In the genomic region with DNA sequence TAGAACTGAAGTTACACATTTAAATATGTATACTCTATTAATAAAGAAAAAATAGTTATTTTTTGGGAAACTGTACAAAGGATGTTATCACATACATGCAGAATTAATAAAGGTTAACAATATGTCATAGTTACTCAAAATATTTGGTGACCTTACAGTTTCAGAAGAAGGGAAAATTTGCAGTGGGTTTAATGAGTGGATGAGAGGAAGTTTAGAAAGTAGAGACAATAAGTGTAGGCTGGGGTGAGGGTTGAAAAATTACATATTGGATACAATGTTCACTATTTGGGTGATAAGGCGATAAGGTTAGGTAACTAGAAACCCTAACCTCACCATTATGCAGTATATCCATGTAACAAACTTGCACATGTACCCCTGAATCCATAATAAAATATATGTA, we compare ENCODE assay signal across 22 cellular contexts. TPM values are rescaled to one million over a fixed set of nuclear protein-coding genes. Genes with fewer than 3 reads are reported as not detected.
A peak's percentile ranks its signal among the peaks of the same experiment; 100 is the strongest.
DNase-seq lines count a peak whose midpoint lies in the region; ATAC-seq and TF ChIP-seq lines count a peak whose summit lies in the region.
"Had no signal": no experiment of that assay in that cellular context is flagged by ENCODE, and none has a peak within 500 bp of the region (broad histone marks: within the 10 kb centered on the region; RNA-seq: fewer than 3 reads in every experiment).

No MANE protein-coding gene starts in this region.

- CTCF ChIA-PET in Caco-2 (lab: Charles Lee): no interaction called here

- BruUV-seq in Caco-2 (replicated peaks; lab: Mats Ljungman, UMichigan): TSS peak; percentile 1

- no peaks in the 10 kb centered on the region for H3K36me3 ChIP-seq in Caco-2 (ENCODE audit: control insufficient read depth, insufficient read depth, low read length)

- no peak for TF ChIP-seq CTCF in Caco-2 (IDR thresholded peaks at IDR 0.05; ENCODE audit: insufficient read depth in 1 of 2, low read depth in 1 of 2, low read length in 1 of 2, severe bottlenecking in 1 of 2, unreplicated experiment in 1 of 2)

- no peaks in the 10 kb centered on the region for H3K9me3 Mint-ChIP-seq in activated T-cell treated with anti-CD3 and anti-CD28 coated beads, Interleukin-2, amount 50 U/mL, for 24 hours
- H3K9me3 Mint-ChIP-seq in Caco-2 (ENCODE audit: unreplicated experiment): peaks cover 10% of the 10 kb centered on the region
- H3K9me3 Mint-ChIP-seq in activated T-helper 1 cell treated with anti-CD3 and anti-CD28 coated beads, Interleukin-12 subunit alpha, Interleukin-12 subunit beta, Interleukin-2, Interleukin-4 antibody, amounts not matched to agents 30 ng/mL and 10 ng/mL and 1 ng/mL, durations not matched to agents 14 hours and 24 hours and 36 hours: no peaks in the 10 kb centered on the region
- H3K9me3 Mint-ChIP-seq in central memory CD8-positive, alpha-beta T cell: no peaks in the 10 kb centered on the region
- H3K9me3 Mint-ChIP-seq: H9, HFFc6, IgD-negative memory B cell had no signal

- intact Hi-C loops in Caco-2 (cut with micrococcal nuclease; ENCODE audit: unreplicated experiment): loop anchor here (1.0 kb wide), 1 partner anchor 9 kb away; no protein-coding TSS in a partner anchor
- intact Hi-C loops in activated T-helper 1 cell treated with anti-CD3 and anti-CD28 coated beads, Interleukin-12 subunit alpha, Interleukin-12 subunit beta, Interleukin-2, Interleukin-4 antibody, amounts not matched to agents 30 ng/mL and 10 ng/mL and 1 ng/mL, durations not matched to agents 14 hours and 24 hours and 36 hours (cut with micrococcal nuclease): loop anchor here (1.0 kb wide), 1 partner anchor 10 kb away; no protein-coding TSS in a partner anchor

- peaks cover 69% of the 10 kb centered on the region for H3K4me1 Mint-ChIP-seq in activated T-cell treated with anti-CD3 and anti-CD28 coated beads, Interleukin-2, amount 50 U/mL, for 24 hours (ENCODE audit: low read depth)
- peaks cover 11% of the 10 kb centered on the region for H3K4me1 Mint-ChIP-seq in Caco-2 (ENCODE audit: low read depth, unreplicated experiment)
- H3K4me1 Mint-ChIP-seq in activated T-helper 1 cell treated with anti-CD3 and anti-CD28 coated beads, Interleukin-12 subunit alpha, Interleukin-12 subunit beta, Interleukin-2, Interleukin-4 antibody, amounts not matched to agents 30 ng/mL and 10 ng/mL and 1 ng/mL, durations not matched to agents 14 hours and 24 hours and 36 hours (ENCODE audit: low read depth): peaks cover 31% of the 10 kb centered on the region
- peaks cover 46% of the 10 kb centered on the region for H3K4me1 Mint-ChIP-seq in central memory CD8-positive, alpha-beta T cell

- peaks cover 40% of the 10 kb centered on the region for H3K36me3 Mint-ChIP-seq in activated T-cell treated with anti-CD3 and anti-CD28 coated beads, Interleukin-2, amount 50 U/mL, for 24 hours (ENCODE audit: low read depth)
- H3K36me3 Mint-ChIP-seq in Caco-2 (ENCODE audit: insufficient read depth, unreplicated experiment): peaks cover 30% of the 10 kb centered on the region
- peaks cover 17% of the 10 kb centered on the region for H3K36me3 Mint-ChIP-seq in activated T-helper 1 cell treated with anti-CD3 and anti-CD28 coated beads, Interleukin-12 subunit alpha, Interleukin-12 subunit beta, Interleukin-2, Interleukin-4 antibody, amounts not matched to agents 30 ng/mL and 10 ng/mL and 1 ng/mL, durations not matched to agents 14 hours and 24 hours and 36 hours (ENCODE audit: low read depth)
- peaks cover 19% of the 10 kb centered on the region for H3K36me3 Mint-ChIP-seq in central memory CD8-positive, alpha-beta T cell (ENCODE audit: insufficient read depth)

- no peak overlapping the region for H3K4me3 Mint-ChIP-seq in activated T-cell treated with anti-CD3 and anti-CD28 coated beads, Interleukin-2, amount 50 U/mL, for 24 hours
- H3K4me3 Mint-ChIP-seq in Caco-2 (ENCODE audit: unreplicated experiment): no peak overlapping the region
- H3K4me3 Mint-ChIP-seq in activated T-helper 1 cell treated with anti-CD3 and anti-CD28 coated beads, Interleukin-12 subunit alpha, Interleukin-12 subunit beta, Interleukin-2, Interleukin-4 antibody, amounts not matched to agents 30 ng/mL and 10 ng/mL and 1 ng/mL, durations not matched to agents 14 hours and 24 hours and 36 hours: no peak overlapping the region
- H3K4me3 Mint-ChIP-seq in central memory CD8-positive, alpha-beta T cell: peak overlapping the region; percentile 4
- H3K4me3 Mint-ChIP-seq: B cell, H9, HFFc6, IgD-negative memory B cell had no signal

- no peak for ATAC-seq in central memory CD8-positive, alpha-beta T cell (replicated peaks; ENCODE audit: extremely low read depth, poor library complexity, severe bottlenecking)
- ATAC-seq: A549 had no signal

- H3K27ac Mint-ChIP-seq in activated T-cell treated with anti-CD3 and anti-CD28 coated beads, Interleukin-2, amount 50 U/mL, for 24 hours: peak overlapping the region; percentile 5
- no peak overlapping the region for H3K27ac Mint-ChIP-seq in Caco-2 (ENCODE audit: unreplicated experiment)
- peak overlapping the region; percentile 18 for H3K27ac Mint-ChIP-seq in activated T-helper 1 cell treated with anti-CD3 and anti-CD28 coated beads, Interleukin-12 subunit alpha, Interleukin-12 subunit beta, Interleukin-2, Interleukin-4 antibody, amounts not matched to agents 30 ng/mL and 10 ng/mL and 1 ng/mL, durations not matched to agents 14 hours and 24 hours and 36 hours
- peak overlapping the region; percentile 2 for H3K27ac Mint-ChIP-seq in central memory CD8-positive, alpha-beta T cell (ENCODE audit: low read depth)
- H3K27ac Mint-ChIP-seq: B cell, H9, HFFc6 had no signal

- H3K9me3 ChIP-seq in Caco-2: no peaks in the 10 kb centered on the region
- H3K9me3 ChIP-seq: A549, Peyer's patch had no signal

- H3K4me1 ChIP-seq in Caco-2: no peaks in the 10 kb centered on the region

- DNase-seq in activated T-cell treated with anti-CD3 and anti-CD28 coated beads, Interleukin-2, amount 50 U/mL, for 24 hours: no peak
- DNase-seq in activated T-cell treated with anti-CD3 and anti-CD28 coated beads for 4 hours: no peak
- no peak for DNase-seq in Caco-2
- no peak for DNase-seq in activated T-helper 1 cell treated with anti-CD3 and anti-CD28 coated beads, Interleukin-12 subunit alpha, Interleukin-12 subunit beta, Interleukin-2, Interleukin-4 antibody, amounts not matched to agents 30 ng/mL and 10 ng/mL and 1 ng/mL, durations not matched to agents 14 hours and 24 hours and 36 hours (ENCODE audit: low spot score)
- no peak for DNase-seq in central memory CD8-positive, alpha-beta T cell (ENCODE audit: low spot score in 2 of 2)
- no peak for DNase-seq in NCI-H2171 treated with DMSO at 0.1 percent for 48 hours (lab: John Stamatoyannopoulos, UW)
- DNase-seq in D341Med (ENCODE audit: low spot score): no peak
- no peak for DNase-seq in NCI-H2227 (lab: John Stamatoyannopoulos, UW; ENCODE audit: unreplicated experiment)
- DNase-seq: DMS153; GM23248; H9; HFFc6; NCI-H187; NCI-H2107; NCI-H226; NCI-H524; NCI-H774; NK-92 treated with Interleukin-12 subunit alpha and Interleukin-12 subunit beta, amount 100 ng/mL, for 24 hours; Peyer's patch had no signal

- no peaks in the 10 kb centered on the region for H3K27me3 Mint-ChIP-seq in activated T-cell treated with anti-CD3 and anti-CD28 coated beads, Interleukin-2, amount 50 U/mL, for 24 hours
- H3K27me3 Mint-ChIP-seq in Caco-2 (ENCODE audit: insufficient read depth, unreplicated experiment): no peaks in the 10 kb centered on the region
- H3K27me3 Mint-ChIP-seq in activated T-helper 1 cell treated with anti-CD3 and anti-CD28 coated beads, Interleukin-12 subunit alpha, Interleukin-12 subunit beta, Interleukin-2, Interleukin-4 antibody, amounts not matched to agents 30 ng/mL and 10 ng/mL and 1 ng/mL, durations not matched to agents 14 hours and 24 hours and 36 hours (ENCODE audit: insufficient read depth): no peaks in the 10 kb centered on the region
- H3K27me3 Mint-ChIP-seq in central memory CD8-positive, alpha-beta T cell: no peaks in the 10 kb centered on the region
- H3K27me3 Mint-ChIP-seq: B cell, IgD-negative memory B cell had no signal

- H3K4me3 ChIP-seq in Caco-2 (ENCODE audit: low read depth, low read length): no peak overlapping the region
- H3K4me3 ChIP-seq: A549, GM23248, Peyer's patch had no signal

- no peaks in the 10 kb centered on the region for H3K27me3 ChIP-seq in Caco-2 (replicated peaks; ENCODE audit: control insufficient read depth, insufficient read depth, low read length)
- H3K27me3 ChIP-seq: Peyer's patch had no signal

- POLR2A ChIA-PET in Caco-2 (lab: Charles Lee): no interaction called here

RNA-seq across cellular contexts. Expression of gene WNK1, which starts 13.5 kb away (rescaled TPM):
- 206 and 224 TPM in 2 replicates for total RNA-seq in Caco-2 (2022)
- total RNA-seq in activated T-helper 1 cell treated with anti-CD3 and anti-CD28 coated beads, Interleukin-12 subunit alpha, Interleukin-12 subunit beta, Interleukin-2, Interleukin-4 antibody, amounts not matched to agents 30 ng/mL and 10 ng/mL and 1 ng/mL, durations not matched to agents 14 hours and 24 hours and 36 hours: 164 and 178 TPM in 2 replicates
